20 cellular contexts compared by ENCODE assay signal in genomic region chr10:34711500-34711899, GRCh38.
DNase-seq lines count a peak whose midpoint lies in the region; ATAC-seq and TF ChIP-seq lines count a peak whose summit lies in the region.
"Had no signal": no experiment of that assay in that cellular context is flagged by ENCODE, and none has a peak within 500 bp of the region (broad histone marks: within the 10 kb centered on the region; RNA-seq: fewer than 3 reads in every experiment).

No MANE protein-coding gene starts in this region.

- peaks cover 0 to 3% of the 10 kb centered on the region in 2 donors for H3K4me1 ChIP-seq in breast epithelium
- H3K4me1 ChIP-seq in right lobe of liver: peaks cover 0 to 38% (median 12%) of the 10 kb centered on the region in 4 donors
- peaks cover 34% of the 10 kb centered on the region for H3K4me1 ChIP-seq in upper lobe of right lung

- no peaks in the 10 kb centered on the region for H3K9me3 Mint-ChIP-seq in effector memory CD8-positive, alpha-beta T cell
- H3K9me3 Mint-ChIP-seq in stimulated activated naive CD8-positive, alpha-beta T cell treated with anti-CD3 and anti-CD28 coated beads, Interleukin-15, amount 100 ng/mL, for 72 hours: no peaks in the 10 kb centered on the region
- H3K9me3 Mint-ChIP-seq: neural crest cell; stimulated activated naive CD8-positive, alpha-beta T cell treated with anti-CD3 and anti-CD28 coated beads, Interleukin-15, Interleukin-2, amounts not matched to agents 100 ng/mL and 50 ng/mL, for 24 hours had no signal

- H3K4me1 Mint-ChIP-seq in effector memory CD8-positive, alpha-beta T cell (ENCODE audit: low read depth in 2 of 2): no peaks in the 10 kb centered on the region
- no peaks in the 10 kb centered on the region for H3K4me1 Mint-ChIP-seq in stimulated activated naive CD8-positive, alpha-beta T cell treated with anti-CD3 and anti-CD28 coated beads, Interleukin-15, amount 100 ng/mL, for 72 hours

- H3K27me3 ChIP-seq in breast epithelium (no peaks in the 10 kb centered on the region), right lobe of liver (no peaks in the 10 kb centered on the region), upper lobe of right lung (no peaks in the 10 kb centered on the region)
- H3K27me3 ChIP-seq: uterus had no signal

- H3K4me3 ChIP-seq in breast epithelium: no peak overlapping the region
- no peak overlapping the region for H3K4me3 ChIP-seq in fibroblast of villous mesenchyme (ENCODE audit: low read depth, low read length)
- H3K4me3 ChIP-seq in right lobe of liver: no peak overlapping the region
- H3K4me3 ChIP-seq in upper lobe of right lung: no peak overlapping the region
- H3K4me3 ChIP-seq: HAP-1, uterus had no signal

- H3K36me3 ChIP-seq in breast epithelium (no peaks in the 10 kb centered on the region), right lobe of liver (no peaks in the 10 kb centered on the region), upper lobe of right lung (no peaks in the 10 kb centered on the region)
- H3K36me3 ChIP-seq: HAP-1, uterus had no signal

- H3K36me3 Mint-ChIP-seq in effector memory CD8-positive, alpha-beta T cell (ENCODE audit: insufficient read depth): no peaks in the 10 kb centered on the region

- intact Hi-C loops in breast epithelium (cut with DNase I; ENCODE audit: low total_unique reads) (no loop called here), right lobe of liver (cut with DNase I) (no loop called here), upper lobe of right lung (cut with DNase I) (no loop called here)

- TF ChIP-seq CTCF in breast epithelium (IDR thresholded peaks at IDR 0.05) (no peak), fibroblast of villous mesenchyme (IDR thresholded peaks at IDR 0.05; ENCODE audit: insufficient read depth, low read depth, low read length) (no peak), right lobe of liver (IDR thresholded peaks at IDR 0.05) (no peak), upper lobe of right lung (IDR thresholded peaks at IDR 0.05) (no peak)

- DNase-seq in breast epithelium (ENCODE audit: low spot score in 2 of 2) (no peak), fibroblast of villous mesenchyme (ENCODE audit: low read depth) (peak; percentile 70), right lobe of liver (no peak), upper lobe of right lung (no peak)
- DNase-seq in effector memory CD8-positive, alpha-beta T cell: no peak
- no peak for DNase-seq in stimulated activated naive CD8-positive, alpha-beta T cell treated with anti-CD3 and anti-CD28 coated beads, Interleukin-15, amount 100 ng/mL, for 72 hours
- DNase-seq: activated CD4-positive, alpha-beta T cell treated with anti-CD3 and anti-CD28 coated beads for 4 hours; activated effector memory CD4-positive, alpha-beta T cell treated with anti-CD3 and anti-CD28 coated beads, Interleukin-2, amount 50 U/mL, for 16 hours; AML-193; EL; MV-4-11; NCI-H1930; NCI-H345; retina; uterus had no signal

- H3K9me3 ChIP-seq in breast epithelium (no peaks in the 10 kb centered on the region), right lobe of liver (no peaks in the 10 kb centered on the region), upper lobe of right lung (no peaks in the 10 kb centered on the region)
- H3K9me3 ChIP-seq: HAP-1, uterus had no signal

- 25% methylated on average over 3 of the region's 3 CpGs for WGBS in right lobe of liver (ENCODE audit: insufficient coverage, low coverage, low lambda C conversion rate, missing lambda C conversion rate)

- no peak for TF ChIP-seq POLR2A in breast epithelium (IDR thresholded peaks at IDR 0.05)
- TF ChIP-seq POLR2A in right lobe of liver (IDR thresholded peaks at IDR 0.05): no peak

- H3K27me3 Mint-ChIP-seq in effector memory CD8-positive, alpha-beta T cell: peaks cover 0 to 9% of the 10 kb centered on the region in 2 donors
- no peaks in the 10 kb centered on the region for H3K27me3 Mint-ChIP-seq in stimulated activated naive CD8-positive, alpha-beta T cell treated with anti-CD3 and anti-CD28 coated beads, Interleukin-15, amount 100 ng/mL, for 72 hours
- H3K27me3 Mint-ChIP-seq: stimulated activated naive CD8-positive, alpha-beta T cell treated with anti-CD3 and anti-CD28 coated beads, Interleukin-15, Interleukin-2, amounts not matched to agents 100 ng/mL and 50 ng/mL, for 24 hours had no signal

- peak; percentile 61 to 90 (median 82) for ATAC-seq in right lobe of liver
- peak; percentile 45 for ATAC-seq in upper lobe of right lung
- ATAC-seq in effector memory CD8-positive, alpha-beta T cell (replicated peaks): no peak
- no peak for ATAC-seq in HG02588 (IDR thresholded peaks at IDR 0.05; ENCODE audit: unreplicated experiment)
- no peak for ATAC-seq in stimulated activated naive CD8-positive, alpha-beta T cell treated with anti-CD3 and anti-CD28 coated beads, Interleukin-15, amount 100 ng/mL, for 72 hours

- no peak overlapping the region for H3K4me3 Mint-ChIP-seq in effector memory CD8-positive, alpha-beta T cell
- H3K4me3 Mint-ChIP-seq in stimulated activated naive CD8-positive, alpha-beta T cell treated with anti-CD3 and anti-CD28 coated beads, Interleukin-15, amount 100 ng/mL, for 72 hours: no peak overlapping the region
- H3K4me3 Mint-ChIP-seq: neural crest cell; stimulated activated naive CD8-positive, alpha-beta T cell treated with anti-CD3 and anti-CD28 coated beads, Interleukin-15, Interleukin-2, amounts not matched to agents 100 ng/mL and 50 ng/mL, for 24 hours had no signal

- H3K27ac ChIP-seq in breast epithelium: peak overlapping the region; percentile 71 to 73
- peak overlapping the region in 2 of 3 donors; percentile 26 to 27 for H3K27ac ChIP-seq in right lobe of liver
- H3K27ac ChIP-seq in upper lobe of right lung: peak overlapping the region; percentile 45
- H3K27ac ChIP-seq: HL-60 had no signal

- no peak overlapping the region for H3K27ac Mint-ChIP-seq in effector memory CD8-positive, alpha-beta T cell
- no peak overlapping the region for H3K27ac Mint-ChIP-seq in stimulated activated naive CD8-positive, alpha-beta T cell treated with anti-CD3 and anti-CD28 coated beads, Interleukin-15, amount 100 ng/mL, for 72 hours
- H3K27ac Mint-ChIP-seq: stimulated activated naive CD8-positive, alpha-beta T cell treated with anti-CD3 and anti-CD28 coated beads, Interleukin-15, Interleukin-2, amounts not matched to agents 100 ng/mL and 50 ng/mL, for 24 hours had no signal

Comparison
In these comparisons a context has a peak if more than half of its experiments do, and no peak if none do; other contexts are left out.
1. ATAC-seq: peak in right lobe of liver (4 of 4) and upper lobe of right lung (single experiment); none in effector memory CD8-positive, alpha-beta T cell (single experiment), HG02588 (single experiment) and stimulated activated naive CD8-positive, alpha-beta T cell treated with anti-CD3 and anti-CD28 coated beads, Interleukin-15, amount 100 ng/mL, for 72 hours (single experiment).
2. Peak in every context shown above with its lines, with median percentiles within 50 percentile points of each other: H3K27ac ChIP-seq.